8 cellular contexts compared by ENCODE assay signal in the genomic region with DNA sequence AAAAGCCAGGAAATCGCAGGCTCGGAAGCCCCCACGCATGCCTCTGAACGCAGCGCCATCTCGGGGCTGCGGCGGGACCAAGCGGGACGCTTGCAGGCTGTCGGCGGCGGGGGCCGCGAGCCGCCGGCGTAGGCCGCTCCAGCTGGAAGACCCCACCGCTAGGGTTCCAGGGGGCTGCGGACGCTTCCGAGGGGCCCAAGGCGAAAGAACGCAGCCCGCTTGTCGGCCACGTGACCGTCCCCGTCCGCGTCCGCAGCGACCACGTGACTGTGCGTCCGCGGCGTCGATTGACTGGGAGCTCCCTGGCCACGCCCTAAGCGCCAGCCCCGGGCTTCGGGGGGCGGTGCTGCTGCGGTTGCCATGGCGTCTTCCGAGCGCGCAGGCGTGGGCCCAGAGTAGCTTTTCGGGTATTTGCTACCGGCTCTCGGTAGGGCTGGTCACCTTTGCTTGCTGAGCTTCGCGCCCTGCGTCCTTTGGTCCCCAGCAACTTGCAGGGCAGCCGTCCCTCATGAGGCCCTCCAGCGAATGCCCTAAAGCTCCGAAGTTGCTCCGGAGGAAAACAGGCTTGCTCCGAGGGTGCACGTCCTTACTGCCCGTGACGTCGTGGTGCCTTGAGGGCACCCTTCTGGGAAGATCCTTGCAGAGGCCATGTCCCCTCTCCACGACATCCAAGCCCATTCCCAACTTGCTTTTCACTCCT.
A peak's percentile ranks its signal among the peaks of the same experiment; 100 is the strongest.
DNase-seq lines count a peak whose midpoint lies in the region; ATAC-seq, FAIRE-seq and TF ChIP-seq lines count a peak whose summit lies in the region.

No MANE protein-coding gene starts in this region.

- peak overlapping the region; percentile 83 for H3K27ac ChIP-seq in keratinocyte (ENCODE audit: control insufficient read depth, insufficient read depth, low read length)

- peak overlapping the region; percentile 90 for H2AFZ ChIP-seq in keratinocyte (ENCODE audit: control insufficient read depth, low read length)

- H3K9ac ChIP-seq in keratinocyte (ENCODE audit: control insufficient read depth, extremely low read depth, insufficient read depth, low read length): peak overlapping the region; percentile 76

- H3K79me2 ChIP-seq in keratinocyte (ENCODE audit: control insufficient read depth, insufficient read depth, low read length): no peaks in the 10 kb centered on the region

- no peaks in the 10 kb centered on the region for H3K9me3 ChIP-seq in keratinocyte (ENCODE audit: control insufficient read depth, low read depth, low read length)

- no peaks in the 10 kb centered on the region for H3K9me1 ChIP-seq in keratinocyte (ENCODE audit: control insufficient read depth, extremely low read depth, insufficient read depth, low read length)

- H3K4me2 ChIP-seq in keratinocyte (ENCODE audit: control insufficient read depth, extremely low read depth, insufficient read depth, low read depth, low read length): peak overlapping the region; percentile 75

- FAIRE-seq in keratinocyte (lab: Jason Lieb, UNC): peak; percentile 46

- TF ChIP-seq CTCF in keratinocyte (optimal IDR thresholded peaks at IDR 0.05 in 1 of 3, IDR thresholded peaks at IDR 0.05 in 1 of 3, conservative IDR thresholded peaks at IDR 0.05 in 1 of 3; ENCODE audit: extremely low read depth in 1 of 3, insufficient read depth in 2 of 3, low read length in 3 of 3): peak in 2 of 3 experiments; percentile 15 to 58

- peak; percentile 98 for DNase-seq in AG20443 (ENCODE audit: low spot score)
- peak; percentile 97 for DNase-seq in NCI-H2227 (lab: John Stamatoyannopoulos, UW; ENCODE audit: unreplicated experiment)
- peak; percentile 84 for DNase-seq in activated CD4-positive, CD25-positive, alpha-beta regulatory T cell treated with anti-CD3 and anti-CD28 coated beads, Interleukin-2, amount 50 U/mL, for 16 hours (ENCODE audit: low read depth, low spot score)
- DNase-seq in central memory CD4-positive, alpha-beta T cell: peak; percentile 93
- peak; percentile 44 for DNase-seq in keratinocyte (ENCODE audit: low read depth, low spot score)
- DNase-seq in stimulated activated CD4-positive, alpha-beta T cell treated with anti-CD3 and anti-CD28 coated beads, Interleukin-15, amount 100 ng/mL, for 48 hours (ENCODE audit: low read depth in 2 of 2): peak; percentile 85 to 91

- peak overlapping the region; percentile 61 to 79 (median 72) for H3K4me3 ChIP-seq in keratinocyte (ENCODE audit: control insufficient read depth in 2 of 3, extremely low read depth in 1 of 3, insufficient read depth in 2 of 3, low read depth in 1 of 3, low read length in 3 of 3)

- dilution Hi-C loops in keratinocyte (cut with MboI; ENCODE audit: extremely low pct_ligation_motif_present, low sequenced_read_pairs): no loop called here

- H3K27me3 ChIP-seq in keratinocyte (ENCODE audit: control insufficient read depth, extremely low read depth, insufficient read depth, low read length): no peaks in the 10 kb centered on the region

- no peaks in the 10 kb centered on the region for H4K20me1 ChIP-seq in keratinocyte (ENCODE audit: control insufficient read depth, extremely low read depth, insufficient read depth, low read length)

- H3K36me3 ChIP-seq in keratinocyte (ENCODE audit: control insufficient read depth in 2 of 2, extremely low read depth in 1 of 2, insufficient read depth in 2 of 2, low read length in 2 of 2): no peaks in the 10 kb centered on the region

- ATAC-seq in GM19023 (IDR thresholded peaks at IDR 0.05; ENCODE audit: unreplicated experiment) (peak; percentile 93), HG03175 (IDR thresholded peaks at IDR 0.05; ENCODE audit: unreplicated experiment) (peak; percentile 91)

- peaks cover 17% of the 10 kb centered on the region for H3K4me1 ChIP-seq in keratinocyte (ENCODE audit: control insufficient read depth, extremely low read depth, insufficient read depth, low read length)

Comparison
In these comparisons a context has a peak if more than half of its experiments do, and no peak if none do; other contexts are left out.
1. Peak in every context shown above with its lines: DNase-seq, ATAC-seq, H3K4me3 ChIP-seq and H3K27ac ChIP-seq.
2. DNase-seq: peak in every context shown above with its lines; median percentile 98 in AG20443; 97 in NCI-H2227; 93 in central memory CD4-positive, alpha-beta T cell; 88 in stimulated activated CD4-positive, alpha-beta T cell treated with anti-CD3 and anti-CD28 coated beads, Interleukin-15, amount 100 ng/mL, for 48 hours; 84 in activated CD4-positive, CD25-positive, alpha-beta regulatory T cell treated with anti-CD3 and anti-CD28 coated beads, Interleukin-2, amount 50 U/mL, for 16 hours; 44 in keratinocyte.